Comparison of ENCODE assay signal across 18 cellular contexts in genomic region chr1:17521946-17522612, GRCh38. TPM values are rescaled to one million over a fixed set of nuclear protein-coding genes. Genes with fewer than 3 reads are reported as not detected.
DNase-seq lines count a peak whose midpoint lies in the region; ATAC-seq, FAIRE-seq and TF ChIP-seq lines count a peak whose summit lies in the region.
"Had no signal": no experiment of that assay in that cellular context is flagged by ENCODE, and none has a peak within 500 bp of the region (broad histone marks: within the 10 kb centered on the region; RNA-seq: fewer than 3 reads in every experiment).

No MANE protein-coding gene starts in this region.

- H3K4me2 ChIP-seq in GM23338, result no peak overlapping the region
- H3K4me2 ChIP-seq: A549 had no signal

- 0 out of 2 replicates have a peak, but pooled peaks cover 9% of the 10 kb centered on the region for H3F3A ChIP-seq in GM23338 (replicated peaks; ENCODE audit: low read depth)

- no peak overlapping the region for H3K4me3 ChIP-seq in GM23338
- H3K4me3 ChIP-seq in Peyer's patch, result no peak overlapping the region
- H3K4me3 ChIP-seq in suprapubic skin, result no peak overlapping the region
- no peak overlapping the region for H3K4me3 ChIP-seq in gastroesophageal sphincter
- H3K4me3 ChIP-seq: A549 had no signal

- H3K27me3 Mint-ChIP-seq in GM23338 (ENCODE audit: insufficient read depth, low read depth, poor library complexity), result peaks cover 14% of the 10 kb centered on the region

- H3K36me3 Mint-ChIP-seq in GM23338 (ENCODE audit: low read depth), result no peaks in the 10 kb centered on the region

- no peak overlapping the region for H3K27ac Mint-ChIP-seq in GM23338

- TF ChIP-seq CTCF in GM23338 (conservative IDR thresholded peaks at IDR 0.05; ENCODE audit: low read depth in 2 of 2) (no peak), Peyer's patch (IDR thresholded peaks at IDR 0.05) (no peak), suprapubic skin (IDR thresholded peaks at IDR 0.05) (no peak), gastroesophageal sphincter (IDR thresholded peaks at IDR 0.05) (no peak)

- H3K27me3 ChIP-seq in GM23338 (ENCODE audit: insufficient read depth), result no peaks in the 10 kb centered on the region
- no peaks in the 10 kb centered on the region for H3K27me3 ChIP-seq in Peyer's patch
- no peaks in the 10 kb centered on the region for H3K27me3 ChIP-seq in suprapubic skin
- H3K27me3 ChIP-seq in gastroesophageal sphincter, result no peaks in the 10 kb centered on the region

- H4K20me1 ChIP-seq in GM23338 (replicated peaks; ENCODE audit: insufficient read depth), result no peaks in the 10 kb centered on the region

- H3K27ac ChIP-seq in GM23338 (ENCODE audit: low read depth), result no peak overlapping the region
- peak overlapping the region in 1 of 4 donors; percentile 62 for H3K27ac ChIP-seq in Peyer's patch
- peak overlapping the region; percentile 81 for H3K27ac ChIP-seq in suprapubic skin
- H3K27ac ChIP-seq in gastroesophageal sphincter, result no peak overlapping the region
- H3K27ac ChIP-seq: A549 had no signal

- peaks cover 36% of the 10 kb centered on the region for H3K4me1 Mint-ChIP-seq in GM23338

- no peak for TF ChIP-seq EP300 in suprapubic skin (IDR thresholded peaks at IDR 0.05)
- TF ChIP-seq EP300 in gastroesophageal sphincter (IDR thresholded peaks at IDR 0.05), result no peak

- H3K36me3 ChIP-seq in GM23338 (ENCODE audit: insufficient read depth), result no peaks in the 10 kb centered on the region
- no peaks in the 10 kb centered on the region for H3K36me3 ChIP-seq in Peyer's patch
- no peaks in the 10 kb centered on the region for H3K36me3 ChIP-seq in suprapubic skin
- H3K36me3 ChIP-seq in gastroesophageal sphincter, result no peaks in the 10 kb centered on the region

- DNase-seq in GM23338 (ENCODE audit: low spot score) (peak; percentile 46), Peyer's patch (peak in 2 of 3 donors; percentile 67 to 70), iPS-NIHi11 (ENCODE audit: low spot score) (peak; percentile 36), suprapubic skin (ENCODE audit: low spot score in 2 of 2) (no peak), HTR-8/SVneo (ENCODE audit: insufficient read length, low spot score) (no peak)
- DNase-seq: C1 segment of cervical spinal cord; HCEC 1CT; MV-4-11; NCI-H1417; NCI-H2029; NCI-H2171; NCI-H446 treated with DMSO at 0.1 percent for 48 hours; NK-92 treated with Interleukin-12 subunit alpha and Interleukin-12 subunit beta, amount 100 ng/mL, for 24 hours; SHP77 treated with DMSO at 0.1 percent for 48 hours had no signal

- no peak overlapping the region for H2AFZ ChIP-seq in GM23338

- no peaks in the 10 kb centered on the region for H3K9me2 ChIP-seq in GM23338 (ENCODE audit: insufficient read depth)

- WGBS in suprapubic skin, result 54% methylated on average over 19 of the region's 19 CpGs
- WGBS in gastroesophageal sphincter (ENCODE audit: low coverage in 1 of 2), 2 donors, result 38 to 63% methylated on average over 3 to 7 of the region's 19 CpGs

- no peaks in the 10 kb centered on the region for H3K79me2 ChIP-seq in GM23338 (replicated peaks; ENCODE audit: insufficient read depth)

- no peak overlapping the region; the same call in 2 of the 3 replicates for H3K4me3 Mint-ChIP-seq in GM23338

- H3K4me1 ChIP-seq in GM23338 (ENCODE audit: insufficient read depth) (peaks cover 25% of the 10 kb centered on the region; the same call in 1 of the 2 replicates), Peyer's patch (peaks cover 0 to 21% (median 0%) of the 10 kb centered on the region in 4 donors), suprapubic skin (peaks cover 31% of the 10 kb centered on the region), gastroesophageal sphincter (peaks cover 2 to 13% (median 3%) of the 10 kb centered on the region in 3 donors)

- TF ChIP-seq POLR2A in Peyer's patch (IDR thresholded peaks at IDR 0.05), result no peak
- TF ChIP-seq POLR2A in suprapubic skin (IDR thresholded peaks at IDR 0.05), result no peak
- TF ChIP-seq POLR2A in gastroesophageal sphincter (IDR thresholded peaks at IDR 0.05), result no peak

- no peak for FAIRE-seq in HTR-8/SVneo (lab: Jason Lieb, UNC)
- FAIRE-seq: A549 had no signal

- H3K9me3 ChIP-seq in Peyer's patch (no peaks in the 10 kb centered on the region), suprapubic skin (no peaks in the 10 kb centered on the region), gastroesophageal sphincter (no peaks in the 10 kb centered on the region)
- H3K9me3 ChIP-seq: A549 had no signal

- ATAC-seq in GM23338, result peak; percentile 40
- no peak for ATAC-seq in activated CD4-positive, CD25-positive, alpha-beta regulatory T cell treated with anti-CD3 and anti-CD28 coated beads, Interleukin-2, amount 50 U/mL, for 24 hours
- ATAC-seq in gastroesophageal sphincter, result no peak
- ATAC-seq: A549, SK-N-SH treated with all-trans-retinoic acid at 6 μM for 48 hours had no signal

- no peaks in the 10 kb centered on the region for H3K9me3 Mint-ChIP-seq in GM23338

TF ChIP-seq in GM23338, 12 proteins besides CTCF, POLR2A, EP300 and RAD21:
- TF ChIP-seq JUNB (IDR thresholded peaks at IDR 0.05; ENCODE audit: unreplicated experiment), result no peak
- no peak for TF ChIP-seq EZH2 (IDR thresholded peaks at IDR 0.05; ENCODE audit: low read depth, unreplicated experiment)
- TF ChIP-seq POLR2AphosphoS5 (IDR thresholded peaks at IDR 0.05; ENCODE audit: low read depth), result no peak
- no peak for TF ChIP-seq NANOG (IDR thresholded peaks at IDR 0.05; ENCODE audit: borderline replicate concordance)

RNA-seq across cellular contexts. Expression of gene ARHGEF10L, which starts 17.4 kb away (rescaled TPM):
- total RNA-seq in GM23338 (2014; rRNA removed; shearing (Covaris generic)), result 37.9 and 46.8 TPM in 2 replicates
- polyA plus RNA-seq in GM23338 (2016; fragmentation: Nextera tagmentation; extraction: Ambion mirVana), result 12.1 and 13.4 TPM in 2 replicates
- total RNA-seq in Peyer's patch (100 to 1,000 TPM in 3 of 4 donors, 10 to 100 TPM in 1; 72.7 to 177 (median 156) TPM), suprapubic skin (100 to 1,000 TPM in 1 of 4 donors, 10 to 100 TPM in 3; 65.0 to 136 (median 94.1) TPM), gastroesophageal sphincter (10 to 100 TPM; 50.9 to 97.0 (median 80.3) TPM)

Comparison
In these comparisons a context has a peak if more than half of its experiments do, and no peak if none do; other contexts are left out.
1. DNase-seq: peak in GM23338 (single experiment), Peyer's patch (2 of 3) and iPS-NIHi11 (single experiment); none in suprapubic skin (0 of 2) and HTR-8/SVneo (single experiment).